13 cellular contexts compared by ENCODE assay signal in the genomic region with DNA sequence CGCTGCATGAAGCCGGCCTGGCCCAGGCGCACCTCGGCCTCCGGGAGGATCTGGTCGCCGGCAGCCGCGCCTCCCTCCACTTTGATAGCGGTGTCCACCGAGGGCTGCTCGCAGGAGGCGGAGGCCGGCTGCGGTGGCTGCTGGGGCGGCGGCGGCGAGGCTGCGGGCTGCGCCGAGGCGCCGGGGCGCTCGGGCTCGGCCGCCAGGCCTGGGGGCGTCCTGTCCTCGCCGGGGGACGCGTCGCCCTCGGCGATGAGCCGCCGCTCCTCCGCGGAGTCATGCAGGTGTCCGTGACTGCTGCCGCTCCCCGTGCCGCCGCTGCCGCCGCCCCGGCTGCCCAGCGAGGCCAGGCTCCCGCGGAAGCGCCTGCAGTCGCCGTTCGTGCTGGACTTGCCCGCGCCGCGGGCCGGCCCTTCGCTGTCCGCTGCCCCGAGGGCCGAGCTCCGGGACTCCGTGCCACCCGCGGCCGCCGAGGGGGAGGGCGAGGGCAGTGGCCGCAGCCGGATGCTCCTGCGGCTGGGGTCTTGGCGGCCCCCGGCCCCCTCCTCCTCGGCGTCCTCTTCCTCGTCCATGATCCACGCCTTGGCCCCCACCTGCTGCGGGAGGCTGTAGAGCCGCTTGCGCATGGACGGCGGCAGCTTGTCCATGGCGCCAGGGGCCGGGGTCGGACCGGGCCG. TPM values are rescaled to one million over a fixed set of nuclear protein-coding genes. Genes with fewer than 3 reads are reported as not detected.
A peak's percentile ranks its signal among the peaks of the same experiment; 100 is the strongest.
DNase-seq lines count a peak whose midpoint lies in the region; ATAC-seq, FAIRE-seq and TF ChIP-seq lines count a peak whose summit lies in the region.
"Had no signal": no experiment of that assay in that cellular context is flagged by ENCODE, and none has a peak within 500 bp of the region (broad histone marks: within the 10 kb centered on the region; RNA-seq: fewer than 3 reads in every experiment).

No MANE protein-coding gene starts in this region.

- no peak for TF ChIP-seq RAD21 in A549 (conservative IDR thresholded peaks at IDR 0.05 in 1 of 2, IDR thresholded peaks at IDR 0.05 in 1 of 2)

- CTCF ChIA-PET in A549 (lab: Yijun Ruan, JAX): no interaction called here
- CTCF ChIA-PET in activated CD4-positive, alpha-beta T cell treated with anti-CD3 and anti-CD28 coated beads for 36 hours (lab: Charles Lee): no interaction called here

- TF ChIP-seq CTCF in A549 (IDR thresholded peaks at IDR 0.05): no peak
- TF ChIP-seq CTCF in neural progenitor cell (IDR thresholded peaks at IDR 0.05): no peak
- no peak for TF ChIP-seq CTCF in thyroid gland (IDR thresholded peaks at IDR 0.05)

- H3K36me3 ChIP-seq in H7 (replicated peaks; ENCODE audit: control insufficient read depth, insufficient read depth, low read length) (no peaks in the 10 kb centered on the region; the same call in 1 of the 2 replicates), endocrine pancreas (ENCODE audit: control insufficient read depth, insufficient read depth, low read length) (no peaks in the 10 kb centered on the region), neural progenitor cell (no peaks in the 10 kb centered on the region), thyroid gland (no peaks in the 10 kb centered on the region)

- no peak overlapping the region for H3K27ac Mint-ChIP-seq in neural progenitor cell
- no peak overlapping the region for H3K27ac Mint-ChIP-seq in activated CD4-positive, alpha-beta T cell treated with anti-CD3 and anti-CD28 coated beads for 36 hours

- H3K79me2 ChIP-seq in neural progenitor cell (ENCODE audit: low read depth): no peaks in the 10 kb centered on the region

- POLR2A ChIA-PET in A549 (lab: Yijun Ruan, JAX): no interaction called here
- POLR2A ChIA-PET in activated CD4-positive, alpha-beta T cell treated with anti-CD3 and anti-CD28 coated beads for 36 hours (lab: Charles Lee): no interaction called here

- peak overlapping the region; percentile 38 for H3K9ac ChIP-seq in endocrine pancreas (ENCODE audit: control insufficient read depth, insufficient read depth, low read length)
- H3K9ac ChIP-seq in neural progenitor cell: no peak overlapping the region

- H3F3A ChIP-seq in neural progenitor cell (ENCODE audit: low read depth): peaks cover 6% of the 10 kb centered on the region

- ATAC-seq in A549 (peak; percentile 11 to 18; a peak in 3 of 6 replicates), GM21526 (IDR thresholded peaks at IDR 0.05; ENCODE audit: low FRiP score, unreplicated experiment) (no peak), GM19395 (IDR thresholded peaks at IDR 0.05; ENCODE audit: unreplicated experiment) (no peak)
- no peak for ATAC-seq in activated CD4-positive, alpha-beta T cell treated with anti-CD3 and anti-CD28 coated beads for 36 hours

- TF ChIP-seq POLR2A in A549 (IDR thresholded peaks at IDR 0.05; ENCODE audit: low read length): no peak
- TF ChIP-seq POLR2A in thyroid gland (IDR thresholded peaks at IDR 0.05): no peak

- FAIRE-seq in A549 (lab: Jason Lieb, UNC): no peak
- FAIRE-seq: RCC 7860 had no signal

- no peaks in the 10 kb centered on the region for H3K36me3 Mint-ChIP-seq in neural progenitor cell
- no peaks in the 10 kb centered on the region for H3K36me3 Mint-ChIP-seq in activated CD4-positive, alpha-beta T cell treated with anti-CD3 and anti-CD28 coated beads for 36 hours (ENCODE audit: low read depth)

- H3K27ac ChIP-seq in A549 (peak overlapping the region; percentile 64 to 80; a peak in 5 of 6 replicates), neural progenitor cell (no peak overlapping the region), thyroid gland (no peak overlapping the region)

- peaks cover 24% of the 10 kb centered on the region for H3K4me1 Mint-ChIP-seq in neural progenitor cell
- no peaks in the 10 kb centered on the region for H3K4me1 Mint-ChIP-seq in activated CD4-positive, alpha-beta T cell treated with anti-CD3 and anti-CD28 coated beads for 36 hours

- WGBS in A549 (ENCODE audit: missing lambda C conversion rate): 9% methylated on average over 34 of the region's 90 CpGs
- WGBS in thyroid gland, 2 donors: 0% methylated on average over 2 of the region's 90 CpGs; no CpG with 5 or more reads in 1 of the 2 donors

- H3K4me1 ChIP-seq in A549 (peaks cover 12% of the 10 kb centered on the region; the same call in 2 of the 3 replicates), endocrine pancreas (ENCODE audit: control insufficient read depth, insufficient read depth, low read length) (no peaks in the 10 kb centered on the region), neural progenitor cell (peaks cover 10% of the 10 kb centered on the region), thyroid gland (peaks cover 0 to 16% of the 10 kb centered on the region in 2 donors)

- intact Hi-C loops in activated CD4-positive, alpha-beta T cell treated with anti-CD3 and anti-CD28 coated beads for 36 hours (cut with DNase I, micrococcal nuclease): no loop called here
- intact Hi-C loops in thyroid gland (cut with DNase I): no loop called here

- peak overlapping the region; percentile 89 for H3K4me3 Mint-ChIP-seq in neural progenitor cell
- H3K4me3 Mint-ChIP-seq in activated CD4-positive, alpha-beta T cell treated with anti-CD3 and anti-CD28 coated beads for 36 hours: no peak overlapping the region

- TF ChIP-seq EP300 in A549 (IDR thresholded peaks at IDR 0.05): no peak

- H3K4me2 ChIP-seq in A549 (peak overlapping the region; percentile 100), neural progenitor cell (peak overlapping the region; percentile 84)

- H3K27me3 Mint-ChIP-seq in neural progenitor cell (ENCODE audit: insufficient read depth, low read depth): peaks cover 31% of the 10 kb centered on the region
- H3K27me3 Mint-ChIP-seq in activated CD4-positive, alpha-beta T cell treated with anti-CD3 and anti-CD28 coated beads for 36 hours: peaks cover 45% of the 10 kb centered on the region

- no peaks in the 10 kb centered on the region for H3K9me3 ChIP-seq in A549
- no peaks in the 10 kb centered on the region for H3K9me3 ChIP-seq in endocrine pancreas (ENCODE audit: control insufficient read depth, low read length)
- no peaks in the 10 kb centered on the region for H3K9me3 ChIP-seq in neural progenitor cell (ENCODE audit: low read depth)
- H3K9me3 ChIP-seq in thyroid gland: no peaks in the 10 kb centered on the region

- H3K9me3 Mint-ChIP-seq in neural progenitor cell: no peaks in the 10 kb centered on the region
- no peaks in the 10 kb centered on the region for H3K9me3 Mint-ChIP-seq in activated CD4-positive, alpha-beta T cell treated with anti-CD3 and anti-CD28 coated beads for 36 hours (ENCODE audit: low read depth)

- peak overlapping the region; percentile 78 for H2AFZ ChIP-seq in neural progenitor cell (replicated peaks)

- H3K27me3 ChIP-seq in H7 (ENCODE audit: control insufficient read depth, insufficient read depth, low read length) (peaks cover 40% of the 10 kb centered on the region), endocrine pancreas (ENCODE audit: control insufficient read depth, insufficient read depth, low read length) (no peaks in the 10 kb centered on the region), neural progenitor cell (peaks cover 69% of the 10 kb centered on the region), thyroid gland (peaks cover 12% of the 10 kb centered on the region)

- DNase-seq in A549 (ENCODE audit: low read depth in 1 of 2, low spot score in 1 of 2) (peak in 1 of 2 experiments; percentile 33), H7 (peak; percentile 85), neural progenitor cell (ENCODE audit: low spot score) (peak; percentile 64), thyroid gland (no peak)
- DNase-seq in activated CD4-positive, alpha-beta T cell treated with anti-CD3 and anti-CD28 coated beads for 36 hours: no peak
- DNase-seq: activated T-cell treated with anti-CD3 and anti-CD28 coated beads, Interleukin-2, amount 50 U/mL, for 48 hours; central memory CD4-positive, alpha-beta T cell; NCI-H1436 treated with DMSO at 0.1 percent for 48 hours had no signal

- H3K4me3 ChIP-seq in A549 (peak overlapping the region; percentile 97), H7 (ENCODE audit: insufficient read depth, low read depth, low read length) (peak overlapping the region; percentile 71), endocrine pancreas (ENCODE audit: control insufficient read depth, insufficient read depth, low read length) (no peak overlapping the region), neural progenitor cell (peak overlapping the region; percentile 85), thyroid gland (replicated peaks in 1 of 3) (peak overlapping the region in 1 of 3 donors; percentile 28)

- peaks cover 12% of the 10 kb centered on the region for H4K20me1 ChIP-seq in neural progenitor cell (ENCODE audit: low read depth)

TF ChIP-seq in A549, 52 proteins besides CTCF, POLR2A, EP300 and RAD21:
- TF ChIP-seq TFCP2L1 (CRISPR knock-in tag; IDR thresholded peaks at IDR 0.05) (no peak), TP53 (CRISPR knock-in tag; IDR thresholded peaks at IDR 0.05) (no peak), PHF8 (IDR thresholded peaks at IDR 0.05; ENCODE audit: borderline replicate concordance, low read depth) (no peak)
- TF ChIP-seq, protein P1, sequence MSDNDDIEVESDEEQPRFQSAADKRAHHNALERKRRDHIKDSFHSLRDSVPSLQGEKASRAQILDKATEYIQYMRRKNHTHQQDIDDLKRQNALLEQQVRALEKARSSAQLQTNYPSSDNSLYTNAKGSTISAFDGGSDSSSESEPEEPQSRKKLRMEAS (IDR thresholded peaks at IDR 0.05): 0 out of 2 replicates have a peak, but pooled peaks have one; percentile 15
- TF ChIP-seq, protein P2, sequence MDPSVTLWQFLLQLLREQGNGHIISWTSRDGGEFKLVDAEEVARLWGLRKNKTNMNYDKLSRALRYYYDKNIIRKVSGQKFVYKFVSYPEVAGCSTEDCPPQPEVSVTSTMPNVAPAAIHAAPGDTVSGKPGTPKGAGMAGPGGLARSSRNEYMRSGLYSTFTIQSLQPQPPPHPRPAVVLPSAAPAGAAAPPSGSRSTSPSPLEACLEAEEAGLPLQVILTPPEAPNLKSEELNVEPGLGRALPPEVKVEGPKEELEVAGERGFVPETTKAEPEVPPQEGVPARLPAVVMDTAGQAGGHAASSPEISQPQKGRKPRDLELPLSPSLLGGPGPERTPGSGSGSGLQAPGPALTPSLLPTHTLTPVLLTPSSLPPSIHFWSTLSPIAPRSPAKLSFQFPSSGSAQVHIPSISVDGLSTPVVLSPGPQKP (IDR thresholded peaks at IDR 0.05; ENCODE audit: low read depth, low read length): no peak

RNA-seq across cellular contexts. Expression of a gene that starts 1.0 kb away (rescaled TPM):
- 0.03 and 0.07 TPM in 2 replicates for polyA plus RNA-seq in A549 (2011; rRNA removed)
- polyA plus RNA-seq in A549 (2012; cell fraction: cytosol; rRNA removed): 0.03 and 0.04 TPM in 2 replicates
- polyA plus RNA-seq in A549 (2012; cell fraction: nucleus; rRNA removed): 0.07 and 0.09 TPM in 2 replicates
- 0.09 to 0.12 TPM (median 0.09 TPM) in 3 replicates for polyA plus RNA-seq in A549 (2017; fragmentation: RNase III; extraction: RNeasy Plus Mini Kit Qiagen cat#74134 plus additional on column Dnase treatment)
- polyA minus RNA-seq in A549 (2011; rRNA and poly(A)+ RNA removed): 0.08 and 0.10 TPM in 2 replicates
- 5.2 and 8.3 TPM in 2 replicates for total RNA-seq in H7 (2014; rRNA removed; shearing (Covaris generic))
- total RNA-seq in neural progenitor cell (ENCODE audit: low replicate concordance): 0.41 and 0.50 TPM in 2 replicates
- total RNA-seq in activated CD4-positive, alpha-beta T cell treated with anti-CD3 and anti-CD28 coated beads for 36 hours: not detected
- under 1 TPM in 2 of 4 donors, not detected in 2; under 0.01 to 0.10 TPM for total RNA-seq in thyroid gland
- polyA plus RNA-seq: BJ had no signal

Comparison
In these comparisons a context has a peak if more than half of its experiments do, and no peak if none do; other contexts are left out.
1. ATAC-seq: peak in A549 (2 of 2); none in activated CD4-positive, alpha-beta T cell treated with anti-CD3 and anti-CD28 coated beads for 36 hours (single experiment), GM21526 (single experiment) and GM19395 (single experiment).
2. DNase-seq: peak in H7 (single experiment) and neural progenitor cell (single experiment); none in activated CD4-positive, alpha-beta T cell treated with anti-CD3 and anti-CD28 coated beads for 36 hours (single experiment) and thyroid gland (0 of 2).
3. H3K27ac ChIP-seq: peak in A549 (2 of 2); none in neural progenitor cell (single experiment) and thyroid gland (0 of 3).